Comparison of ENCODE assay signal across 8 cellular contexts in genomic region chr17:80034977-80035686, GRCh38. TPM values are rescaled to one million over a fixed set of nuclear protein-coding genes. Genes with fewer than 3 reads are reported as not detected.
DNase-seq lines count a peak whose midpoint lies in the region; ATAC-seq and TF ChIP-seq lines count a peak whose summit lies in the region.

No MANE protein-coding gene starts in this region.

- H3K27me3 Mint-ChIP-seq in osteocyte (ENCODE audit: unreplicated experiment), result no peaks in the 10 kb centered on the region

- no peak for ATAC-seq in HG02938 (IDR thresholded peaks at IDR 0.05; ENCODE audit: unreplicated experiment)

- H3K27ac Mint-ChIP-seq in osteocyte (ENCODE audit: unreplicated experiment), result peak overlapping the region; percentile 98

- H3K9me3 Mint-ChIP-seq in osteocyte (ENCODE audit: unreplicated experiment), result no peaks in the 10 kb centered on the region

- peaks cover 26% of the 10 kb centered on the region for H3K4me1 Mint-ChIP-seq in osteocyte (ENCODE audit: unreplicated experiment)

- TF ChIP-seq CTCF in LNCaP clone FGC (IDR thresholded peaks at IDR 0.05; ENCODE audit: control insufficient read depth, extremely low read depth, insufficient read depth) (no peak), fibroblast of the aortic adventitia (IDR thresholded peaks at IDR 0.05; ENCODE audit: insufficient read depth, low read length) (no peak), osteocyte (IDR thresholded peaks at IDR 0.05) (no peak)

- H3K36me3 Mint-ChIP-seq in osteocyte (ENCODE audit: unreplicated experiment), result peaks cover 9% of the 10 kb centered on the region

- DNase-seq in DMS79 treated with DMSO at 0.1 percent for 48 hours (lab: John Stamatoyannopoulos, UW) (peak; percentile 19), DMS79 (lab: John Stamatoyannopoulos, UW) (no peak), LNCaP clone FGC (ENCODE audit: low read depth) (no peak), fibroblast of the aortic adventitia (ENCODE audit: low read depth) (peak; percentile 46), osteocyte (ENCODE audit: extremely low spot score, unreplicated experiment) (no peak), NCI-H1048 (lab: John Stamatoyannopoulos, UW) (no peak)
- peak; percentile 35 to 58 for DNase-seq in activated T-cell treated with anti-CD3 and anti-CD28 coated beads, Interleukin-2, amount 50 U/mL, for 48 hours

- H3K4me3 ChIP-seq in LNCaP clone FGC (ENCODE audit: low read depth, low read length) (peak overlapping the region; percentile 86), fibroblast of the aortic adventitia (ENCODE audit: low read depth, low read length) (peak overlapping the region; percentile 76)

- H3K4me3 Mint-ChIP-seq in osteocyte (ENCODE audit: unreplicated experiment), result peak overlapping the region; percentile 94

RNA-seq across cellular contexts. Expression of gene TBC1D16, which starts 0.5 kb away (rescaled TPM):
- total RNA-seq in fibroblast of the aortic adventitia (ENCODE audit: low replicate concordance) (33.4 and 37.8 TPM in 2 replicates), osteocyte (45.2 and 45.9 TPM in 2 replicates)

RNA-seq across cellular contexts. Expression of gene CCDC40, which starts 1.3 kb away (rescaled TPM):
- total RNA-seq in fibroblast of the aortic adventitia (ENCODE audit: low replicate concordance), result 3.0 and 5.2 TPM in 2 replicates
- 9.5 and 10.5 TPM in 2 replicates for total RNA-seq in osteocyte

Comparison
In these comparisons a context has a peak if more than half of its experiments do, and no peak if none do; other contexts are left out.
1. DNase-seq: peak in DMS79 treated with DMSO at 0.1 percent for 48 hours (single experiment), activated T-cell treated with anti-CD3 and anti-CD28 coated beads, Interleukin-2, amount 50 U/mL, for 48 hours (2 of 2) and fibroblast of the aortic adventitia (single experiment); none in DMS79 (single experiment), LNCaP clone FGC (single experiment), osteocyte (single experiment) and NCI-H1048 (single experiment).